ENCODE assay signal across 9 cellular contexts in the genomic region with DNA sequence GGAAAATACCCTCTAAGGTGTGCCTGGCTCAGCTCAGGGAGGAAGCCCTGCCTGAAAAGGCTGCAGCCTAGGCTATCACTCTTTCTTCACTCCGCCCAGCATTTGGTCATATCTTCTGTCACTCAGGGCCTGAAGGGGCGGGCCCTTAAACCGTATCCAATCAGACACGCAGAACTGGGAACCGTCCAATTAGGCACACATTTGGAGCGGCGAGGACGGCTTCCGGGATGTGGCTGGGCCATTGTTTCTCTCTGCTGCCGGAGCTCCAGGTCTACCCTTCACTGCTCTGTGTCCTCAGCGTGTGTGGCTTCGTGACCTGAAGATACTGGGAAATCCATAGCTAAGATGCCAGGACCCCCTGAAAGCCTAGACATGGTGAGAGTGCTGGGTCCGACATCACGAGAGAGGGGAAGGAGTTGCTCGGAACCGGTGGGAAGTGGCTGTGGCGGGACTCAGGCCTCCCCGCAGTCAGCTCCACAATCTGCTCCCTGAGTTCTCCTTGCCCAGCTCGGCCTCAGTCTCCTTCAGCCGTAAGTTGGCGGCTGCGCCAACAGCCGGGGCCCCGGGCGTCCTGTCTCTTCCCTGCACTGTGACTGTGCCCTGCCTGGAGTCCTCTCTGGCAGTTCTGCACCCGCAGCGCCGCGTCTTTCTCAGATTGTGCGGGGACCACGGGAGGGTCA.
DNase-seq lines count a peak whose midpoint lies in the region; ATAC-seq and TF ChIP-seq lines count a peak whose summit lies in the region.
"Had no signal": no experiment of that assay in that cellular context is flagged by ENCODE, and none has a peak within 500 bp of the region (broad histone marks: within the 10 kb centered on the region; RNA-seq: fewer than 3 reads in every experiment).

Gene ZNF493 (plus strand): TSS at position 241 of the 680 bp plus-strand sequence. CDS start 105 bp downstream, at position 346.

- peak; percentile 100 for ATAC-seq in GM19023 (IDR thresholded peaks at IDR 0.05; ENCODE audit: unreplicated experiment)
- peak; percentile 99 for ATAC-seq in HG03196 (IDR thresholded peaks at IDR 0.05; ENCODE audit: unreplicated experiment)

- DNase-seq in AG09319 (ENCODE audit: extremely low read depth, low read depth) (peak; percentile 84), NCI-H345 treated with DMSO at 0.1 percent for 48 hours (lab: John Stamatoyannopoulos, UW; ENCODE audit: unreplicated experiment) (peak; percentile 86), kidney glomerular epithelial cell (lab: John Stamatoyannopoulos, UW) (peak; percentile 93)
- DNase-seq in activated CD4-positive, alpha-beta T cell treated with anti-CD3 and anti-CD28 coated beads for 4 hours = peak; percentile 85 to 91
- DNase-seq in stimulated activated CD4-positive, alpha-beta T cell treated with anti-CD3 and anti-CD28 coated beads, Interleukin-15, amount 100 ng/mL, for 48 hours (ENCODE audit: low read depth in 2 of 2) = peak; percentile 87

- no peak for TF ChIP-seq CTCF in AG09319 (IDR thresholded peaks at IDR 0.05; ENCODE audit: low read depth, low read length)

- peak within 1 kb of the TSS; percentile 72 for H3K27ac ChIP-seq in cingulate gyrus (ENCODE audit: low read depth, low read length)
- H3K27ac ChIP-seq: KMS-11 had no signal

Comparison
In these comparisons a context has a peak if more than half of its experiments do, and no peak if none do; other contexts are left out.
1. Peak in every context shown above with its lines: DNase-seq, ATAC-seq and H3K27ac ChIP-seq.